Comparison of ENCODE assay signal across 16 cellular contexts in genomic region chr9:112772215-112772509, GRCh38.
DNase-seq lines count a peak whose midpoint lies in the region; ATAC-seq and FAIRE-seq lines count a peak whose summit lies in the region.
"Had no signal": no experiment of that assay in that cellular context is flagged by ENCODE, and none has a peak within 500 bp of the region (broad histone marks: within the 10 kb centered on the region; RNA-seq: fewer than 3 reads in every experiment).

No MANE protein-coding gene starts in this region.

- no peak for DNase-seq in activated T-cell treated with anti-CD3 and anti-CD28 coated beads, Interleukin-2, amount 50 U/mL, for 24 hours
- DNase-seq in activated T-cell treated with anti-CD3 and anti-CD28 coated beads, Interleukin-2, amount 50 U/mL, for 1 hour: no peak
- no peak for DNase-seq in GM19239 (ENCODE audit: insufficient read length, low spot score)
- no peak for DNase-seq in activated naive CD8-positive, alpha-beta T cell treated with anti-CD3 and anti-CD28 coated beads, Interleukin-2, amount 50 U/mL, for 24 hours
- DNase-seq in stimulated activated effector memory CD8-positive, alpha-beta T cell treated with anti-CD3 and anti-CD28 coated beads, Interleukin-12 subunit alpha, Interleukin-12 subunit beta, amount 100 ng/mL, for 72 hours (ENCODE audit: low spot score in 2 of 2): no peak
- no peak for DNase-seq in OCI-M2 (lab: John Stamatoyannopoulos, UW; ENCODE audit: unreplicated experiment)
- no peak for DNase-seq in NCI-H2107 treated with DMSO at 0.1 percent for 48 hours (lab: John Stamatoyannopoulos, UW; ENCODE audit: unreplicated experiment)
- no peak for DNase-seq in HK-2 (ENCODE audit: unreplicated experiment)
- DNase-seq: activated CD4-positive, alpha-beta T cell treated with anti-CD3 and anti-CD28 coated beads, Interleukin-2, amount 50 U/mL, for 1 hour; foreskin keratinocyte; MM.1S; NCI-H1694 treated with DMSO at 0.1 percent for 48 hours; NCI-H510A treated with DMSO at 0.1 percent for 48 hours; SIG-M5; uterus had no signal

- peaks cover 3% of the 10 kb centered on the region for H3K36me3 Mint-ChIP-seq in activated T-cell treated with anti-CD3 and anti-CD28 coated beads, Interleukin-2, amount 50 U/mL, for 24 hours (ENCODE audit: low read depth)
- H3K36me3 Mint-ChIP-seq in activated naive CD8-positive, alpha-beta T cell treated with anti-CD3 and anti-CD28 coated beads, Interleukin-2, amount 50 U/mL, for 24 hours (ENCODE audit: low read depth): peaks cover 7% of the 10 kb centered on the region
- H3K36me3 Mint-ChIP-seq in stimulated activated effector memory CD8-positive, alpha-beta T cell treated with anti-CD3 and anti-CD28 coated beads, Interleukin-12 subunit alpha, Interleukin-12 subunit beta, amount 100 ng/mL, for 72 hours: no peaks in the 10 kb centered on the region

- ATAC-seq in activated naive CD8-positive, alpha-beta T cell treated with anti-CD3 and anti-CD28 coated beads, Interleukin-2, amount 50 U/mL, for 24 hours: peak; percentile 15
- no peak for ATAC-seq in stimulated activated effector memory CD8-positive, alpha-beta T cell treated with anti-CD3 and anti-CD28 coated beads, Interleukin-12 subunit alpha, Interleukin-12 subunit beta, amount 100 ng/mL, for 72 hours
- ATAC-seq: foreskin keratinocyte had no signal

- H3K4me3 Mint-ChIP-seq in activated T-cell treated with anti-CD3 and anti-CD28 coated beads, Interleukin-2, amount 50 U/mL, for 24 hours: no peak overlapping the region
- H3K4me3 Mint-ChIP-seq in activated naive CD8-positive, alpha-beta T cell treated with anti-CD3 and anti-CD28 coated beads, Interleukin-2, amount 50 U/mL, for 24 hours: peak overlapping the region; percentile 24
- peak overlapping the region; percentile 43 for H3K4me3 Mint-ChIP-seq in stimulated activated effector memory CD8-positive, alpha-beta T cell treated with anti-CD3 and anti-CD28 coated beads, Interleukin-12 subunit alpha, Interleukin-12 subunit beta, amount 100 ng/mL, for 72 hours

- FAIRE-seq in GM19239 (lab: Jason Lieb, UNC): peak; percentile 42

- H3K27me3 Mint-ChIP-seq in activated T-cell treated with anti-CD3 and anti-CD28 coated beads, Interleukin-2, amount 50 U/mL, for 24 hours: no peaks in the 10 kb centered on the region
- H3K27me3 Mint-ChIP-seq in activated naive CD8-positive, alpha-beta T cell treated with anti-CD3 and anti-CD28 coated beads, Interleukin-2, amount 50 U/mL, for 24 hours: no peaks in the 10 kb centered on the region

- H3K9me3 Mint-ChIP-seq in activated T-cell treated with anti-CD3 and anti-CD28 coated beads, Interleukin-2, amount 50 U/mL, for 24 hours: no peaks in the 10 kb centered on the region
- H3K9me3 Mint-ChIP-seq in activated naive CD8-positive, alpha-beta T cell treated with anti-CD3 and anti-CD28 coated beads, Interleukin-2, amount 50 U/mL, for 24 hours: no peaks in the 10 kb centered on the region
- no peaks in the 10 kb centered on the region for H3K9me3 Mint-ChIP-seq in stimulated activated effector memory CD8-positive, alpha-beta T cell treated with anti-CD3 and anti-CD28 coated beads, Interleukin-12 subunit alpha, Interleukin-12 subunit beta, amount 100 ng/mL, for 72 hours

- H3K4me1 Mint-ChIP-seq in activated T-cell treated with anti-CD3 and anti-CD28 coated beads, Interleukin-2, amount 50 U/mL, for 24 hours (ENCODE audit: low read depth): peaks cover 42% of the 10 kb centered on the region
- H3K4me1 Mint-ChIP-seq in activated naive CD8-positive, alpha-beta T cell treated with anti-CD3 and anti-CD28 coated beads, Interleukin-2, amount 50 U/mL, for 24 hours: peaks cover 37% of the 10 kb centered on the region
- H3K4me1 Mint-ChIP-seq in stimulated activated effector memory CD8-positive, alpha-beta T cell treated with anti-CD3 and anti-CD28 coated beads, Interleukin-12 subunit alpha, Interleukin-12 subunit beta, amount 100 ng/mL, for 72 hours: peaks cover 33% of the 10 kb centered on the region

- H3K27ac Mint-ChIP-seq in activated T-cell treated with anti-CD3 and anti-CD28 coated beads, Interleukin-2, amount 50 U/mL, for 24 hours: peak overlapping the region; percentile 74
- peak overlapping the region; percentile 73 for H3K27ac Mint-ChIP-seq in activated naive CD8-positive, alpha-beta T cell treated with anti-CD3 and anti-CD28 coated beads, Interleukin-2, amount 50 U/mL, for 24 hours
- H3K27ac Mint-ChIP-seq in stimulated activated effector memory CD8-positive, alpha-beta T cell treated with anti-CD3 and anti-CD28 coated beads, Interleukin-12 subunit alpha, Interleukin-12 subunit beta, amount 100 ng/mL, for 72 hours: no peak overlapping the region
- H3K27ac Mint-ChIP-seq: activated T-helper 1 cell treated with anti-CD3 and anti-CD28 coated beads, Interleukin-12 subunit alpha, Interleukin-12 subunit beta, Interleukin-2, Interleukin-4 antibody, amounts not matched to agents 30 ng/mL and 10 ng/mL and 1 ng/mL, durations not matched to agents 14 hours and 24 hours and 36 hours had no signal
